1 cellular context compared by ENCODE assay signal in genomic region chr9:88889386-88889785, GRCh38.
TF ChIP-seq lines count a peak whose summit lies in the region.

No MANE protein-coding gene starts in this region.

TF ChIP-seq in IMR-90, 13 proteins besides CTCF, POLR2A, EP300 and RAD21:
- TF ChIP-seq MAFK (IDR thresholded peaks at IDR 0.05; ENCODE audit: low read depth, low read length) (no peak), MXI1 (IDR thresholded peaks at IDR 0.05; ENCODE audit: borderline replicate concordance, low read depth, low read length) (no peak), USF2 (IDR thresholded peaks at IDR 0.05; ENCODE audit: low read depth, low read length) (no peak), ELK1 (IDR thresholded peaks at IDR 0.05; ENCODE audit: borderline replicate concordance, low read depth, low read length) (no peak), NFE2L2 (IDR thresholded peaks at IDR 0.05; ENCODE audit: low read depth, low read length) (no peak), RCOR1 (IDR thresholded peaks at IDR 0.05; ENCODE audit: insufficient replicate concordance, low read length) (no peak), CEBPB (IDR thresholded peaks at IDR 0.05; ENCODE audit: low read depth, low read length) (no peak), RFX5 (IDR thresholded peaks at IDR 0.05; ENCODE audit: low read depth, low read length) (no peak; the same call in 1 of the 2 replicates), FOS (IDR thresholded peaks at IDR 0.05; ENCODE audit: low read depth, low read length) (no peak), MAZ (IDR thresholded peaks at IDR 0.05; ENCODE audit: borderline replicate concordance, low read depth, low read length) (no peak)
